In the genomic region with DNA sequence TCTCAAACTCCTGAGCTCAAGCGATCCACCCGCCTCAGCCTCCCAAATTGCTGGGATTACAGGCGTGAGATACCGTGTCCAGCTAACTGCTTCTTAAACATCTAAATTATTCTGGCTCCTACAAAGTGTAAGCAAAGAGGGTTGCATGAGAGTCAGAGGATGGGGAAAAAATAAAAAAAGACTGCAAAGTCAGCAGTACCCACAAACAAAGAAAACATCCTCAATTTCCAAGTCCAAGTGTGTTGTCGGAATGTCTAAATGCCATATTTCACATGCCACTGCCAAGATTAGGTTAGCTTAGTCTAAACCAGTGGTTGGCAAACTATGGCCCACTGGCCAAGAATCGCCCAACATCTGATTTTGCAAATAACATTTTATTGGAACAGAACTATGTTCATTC, we compare ENCODE assay signal across 1 cellular context.
TF ChIP-seq lines count a peak whose summit lies in the region.

No MANE protein-coding gene starts in this region.

TF ChIP-seq in IMR-90, 13 proteins besides CTCF, POLR2A, EP300 and RAD21:
- TF ChIP-seq BHLHE40 (IDR thresholded peaks at IDR 0.05; ENCODE audit: low read depth, low read length) (no peak), MAFK (IDR thresholded peaks at IDR 0.05; ENCODE audit: low read depth, low read length) (peak; percentile 31; the same call in 1 of the 2 replicates)
